ENCODE assay signal across 11 cellular contexts in genomic region chr1:65524931-65525296, GRCh38.
DNase-seq lines count a peak whose midpoint lies in the region; ATAC-seq and TF ChIP-seq lines count a peak whose summit lies in the region.
"Had no signal": no experiment of that assay in that cellular context is flagged by ENCODE, and none has a peak within 500 bp of the region (broad histone marks: within the 10 kb centered on the region; RNA-seq: fewer than 3 reads in every experiment).

No MANE protein-coding gene starts in this region.

- H3K27me3 ChIP-seq in H9 (ENCODE audit: insufficient read depth, low read length) (peaks cover 17% of the 10 kb centered on the region), iPS-15b (ENCODE audit: control insufficient read depth, insufficient read depth, low read length) (peaks cover 40% of the 10 kb centered on the region), gastrocnemius medialis (peaks cover 23 to 38% (median 29%) of the 10 kb centered on the region in 3 donors)

- H3K79me1 ChIP-seq in H9 (ENCODE audit: insufficient read depth, low read depth, low read length, poor library complexity, severe bottlenecking) = no peaks in the 10 kb centered on the region

- no peak overlapping the region for H3T11ph ChIP-seq in H9 (ENCODE audit: low read length)

- no peaks in the 10 kb centered on the region for H3K9me3 Mint-ChIP-seq in H9
- no peaks in the 10 kb centered on the region for H3K9me3 Mint-ChIP-seq in activated naive CD8-positive, alpha-beta T cell treated with anti-CD3 and anti-CD28 coated beads for 36 hours

- no peak overlapping the region for H4K91ac ChIP-seq in H9 (ENCODE audit: insufficient read length, low read depth, low read length)

- no peak overlapping the region for H2AFZ ChIP-seq in H9 (ENCODE audit: low read length)

- no peak overlapping the region for H3K27ac ChIP-seq in H9 (ENCODE audit: insufficient read length, low read depth, low read length)
- H3K27ac ChIP-seq in gastrocnemius medialis = no peak overlapping the region
- no peak overlapping the region for H3K27ac ChIP-seq in substantia nigra (ENCODE audit: low read depth, low read length, poor library complexity, severe bottlenecking)
- H3K27ac ChIP-seq: HL-60 had no signal

- no peak overlapping the region for H2BK12ac ChIP-seq in H9 (ENCODE audit: insufficient read length, low read depth, low read length)

- no peak for TF ChIP-seq POLR2A in gastrocnemius medialis (IDR thresholded peaks at IDR 0.05)

- intact Hi-C loops in gastrocnemius medialis (cut with DNase I; ENCODE audit: low total_unique reads) = loop anchor here (5.0 kb wide), 1 partner anchor 48 kb away; no protein-coding TSS in a partner anchor

- H2BK5ac ChIP-seq in H9 (ENCODE audit: insufficient read length, low read length) = no peak overlapping the region

- H3K4me2 ChIP-seq in H9 (ENCODE audit: insufficient read depth, insufficient read length, low read length) = peak overlapping the region; percentile 52

- no peak overlapping the region for H3K9ac ChIP-seq in H9 (ENCODE audit: extremely low read depth, insufficient read length, low read length)
- no peak overlapping the region for H3K9ac ChIP-seq in iPS-15b (ENCODE audit: low read depth, low read length)

- H3K4ac ChIP-seq in H9 (ENCODE audit: low read depth, low read length) = no peak overlapping the region

- ATAC-seq in gastrocnemius medialis (no peak), HG03378 (IDR thresholded peaks at IDR 0.05; ENCODE audit: unreplicated experiment) (no peak)

- in situ Hi-C loops in gastrocnemius medialis (cut with MboI; ENCODE audit: low sequenced_read_pairs in 4 of 4) = no loop called here

- no peaks in the 10 kb centered on the region; a peak in 1 of 7 replicates for H3K36me3 Mint-ChIP-seq in H9 (ENCODE audit: insufficient read depth in 1 of 3, low read depth in 3 of 3)
- peaks cover 4% of the 10 kb centered on the region for H3K36me3 Mint-ChIP-seq in activated naive CD8-positive, alpha-beta T cell treated with anti-CD3 and anti-CD28 coated beads for 36 hours

- H2BK120ac ChIP-seq in H9 (ENCODE audit: low read depth, low read length, poor library complexity, severe bottlenecking) = no peak overlapping the region

- no peaks in the 10 kb centered on the region for H3K9me3 ChIP-seq in H9 (ENCODE audit: control insufficient read depth, low read depth, low read length)
- H3K9me3 ChIP-seq in iPS-15b (ENCODE audit: control insufficient read depth, insufficient read depth, low read length) = no peaks in the 10 kb centered on the region
- H3K9me3 ChIP-seq in gastrocnemius medialis = no peaks in the 10 kb centered on the region

- no peak overlapping the region for H2BK15ac ChIP-seq in H9 (ENCODE audit: low read depth, low read length)

- H3K27ac Mint-ChIP-seq in H9 = no peak overlapping the region
- no peak overlapping the region for H3K27ac Mint-ChIP-seq in activated naive CD8-positive, alpha-beta T cell treated with anti-CD3 and anti-CD28 coated beads for 36 hours

- H4K20me1 ChIP-seq in H9 (ENCODE audit: control insufficient read depth, insufficient read depth, insufficient read length) = no peaks in the 10 kb centered on the region

- H3K56ac ChIP-seq in H9 (ENCODE audit: insufficient read length, low read depth, low read length) = no peak overlapping the region

- peaks cover 51% of the 10 kb centered on the region for H3K27me3 Mint-ChIP-seq in H9 (ENCODE audit: low read depth)
- peaks cover 47% of the 10 kb centered on the region for H3K27me3 Mint-ChIP-seq in activated naive CD8-positive, alpha-beta T cell treated with anti-CD3 and anti-CD28 coated beads for 36 hours

- H3K4me3 Mint-ChIP-seq in H9 = peak overlapping the region; percentile 64 to 79
- H3K4me3 Mint-ChIP-seq in activated naive CD8-positive, alpha-beta T cell treated with anti-CD3 and anti-CD28 coated beads for 36 hours = peak overlapping the region; percentile 44

- H3K23ac ChIP-seq in H9 (ENCODE audit: insufficient read length, low read depth, low read length) = no peak overlapping the region

- H3K79me2 ChIP-seq in H9 (ENCODE audit: insufficient read depth, low read length) = no peaks in the 10 kb centered on the region

- H3K14ac ChIP-seq in H9 (ENCODE audit: insufficient read depth, low read length) = no peak overlapping the region

- no CpG with 5 or more reads among the region's 6 CpGs for WGBS in H9 (ENCODE audit: extremely low coverage, insufficient read length, low lambda C conversion rate)

- TF ChIP-seq CTCF in H9 (conservative IDR thresholded peaks at IDR 0.05) (no peak), gastrocnemius medialis (IDR thresholded peaks at IDR 0.05 in 4 of 5, conservative IDR thresholded peaks at IDR 0.05 in 1 of 5) (no peak)

- H2AK5ac ChIP-seq in H9 (ENCODE audit: insufficient read length, low read length) = no peak overlapping the region

- peaks cover 4% of the 10 kb centered on the region for H3K23me2 ChIP-seq in H9 (ENCODE audit: insufficient read length, low read depth, low read length, poor library complexity, severe bottlenecking)

- no peak overlapping the region for H3K18ac ChIP-seq in H9 (ENCODE audit: insufficient read length, low read depth, low read length)

- H2BK20ac ChIP-seq in H9 (ENCODE audit: low read depth, low read length, poor library complexity, severe bottlenecking) = no peak overlapping the region

- H3K36me3 ChIP-seq in iPS-15b (ENCODE audit: control insufficient read depth, insufficient read depth, low read length) (no peaks in the 10 kb centered on the region), gastrocnemius medialis (no peaks in the 10 kb centered on the region)

- H4K8ac ChIP-seq in H9 (replicated peaks; ENCODE audit: insufficient read length, low read depth, low read length) = no peak overlapping the region

- no peak overlapping the region for H4K5ac ChIP-seq in H9 (ENCODE audit: insufficient read length, low read depth, low read length)

- H3K4me1 Mint-ChIP-seq in H9 = peaks cover 8 to 12% of the 10 kb centered on the region in 2 experiments
- H3K4me1 Mint-ChIP-seq in activated naive CD8-positive, alpha-beta T cell treated with anti-CD3 and anti-CD28 coated beads for 36 hours = peaks cover 3% of the 10 kb centered on the region

- DNase-seq in H9 (no peak), gastrocnemius medialis (no peak), occipital lobe (lab: John Stamatoyannopoulos, UW) (no peak), COLO668 (lab: John Stamatoyannopoulos, UW; ENCODE audit: unreplicated experiment) (no peak), substantia nigra (lab: John Stamatoyannopoulos, UW) (no peak)
- no peak for DNase-seq in activated naive CD8-positive, alpha-beta T cell treated with anti-CD3 and anti-CD28 coated beads for 36 hours
- DNase-seq: activated CD4-positive, alpha-beta T cell treated with anti-CD3 and anti-CD28 coated beads for 1 hour; stimulated activated CD8-positive, alpha-beta memory T cell treated with anti-CD3 and anti-CD28 coated beads, Interleukin-4, amount 100 ng/mL, for 48 hours had no signal

- H3K4me1 ChIP-seq in H9 (ENCODE audit: insufficient read depth, low read length) = no peaks in the 10 kb centered on the region
- H3K4me1 ChIP-seq in iPS-15b (ENCODE audit: control insufficient read depth, insufficient read depth, low read length) = no peaks in the 10 kb centered on the region
- peaks cover 0 to 11% of the 10 kb centered on the region in 2 donors for H3K4me1 ChIP-seq in gastrocnemius medialis

- peak overlapping the region; percentile 50 for H3K4me3 ChIP-seq in iPS-15b (ENCODE audit: low read depth, low read length)
- peak overlapping the region; percentile 56 to 68 (median 64) for H3K4me3 ChIP-seq in gastrocnemius medialis
